8 cellular contexts compared by ENCODE assay signal in genomic region chr1:84297546-84298244, GRCh38. TPM values are rescaled to one million over a fixed set of nuclear protein-coding genes. Genes with fewer than 3 reads are reported as not detected.
DNase-seq lines count a peak whose midpoint lies in the region; ATAC-seq, FAIRE-seq and TF ChIP-seq lines count a peak whose summit lies in the region.

No MANE protein-coding gene starts in this region.

- FAIRE-seq in kidney (lab: Jason Lieb, UNC): no peak

- no peaks in the 10 kb centered on the region for H3K36me3 ChIP-seq in kidney (ENCODE audit: control insufficient read depth in 1 of 2, insufficient read depth in 2 of 2, low read length in 2 of 2)
- no peaks in the 10 kb centered on the region for H3K36me3 ChIP-seq in testis (ENCODE audit: low read depth, missing control alignments)

- intact Hi-C loops in activated CD4-positive, alpha-beta T cell treated with anti-CD3 and anti-CD28 coated beads for 36 hours (cut with DNase I, micrococcal nuclease): loop anchor here in 1 of 2 experiments (1.0 to 5.0 kb wide), 4 partner anchors 153 to 393 kb away; partner anchors contain the start of genes GNG5, PRKACB, SPATA1 and SSX2IP
- intact Hi-C loops in kidney (cut with DNase I): no loop called here
- intact Hi-C loops in testis (cut with DNase I; ENCODE audit: low total_unique reads): no loop called here

- peaks cover 0 to 2% of the 10 kb centered on the region in 2 donors for H3K9me3 ChIP-seq in kidney (ENCODE audit: control insufficient read depth in 1 of 2, low read length in 2 of 2)
- no peaks in the 10 kb centered on the region for H3K9me3 ChIP-seq in testis

- WGBS in testis, 2 donors: 56 to 57% methylated on average over 10 of the region's 10 CpGs

- peaks cover 1% of the 10 kb centered on the region for H3K9me3 Mint-ChIP-seq in activated CD4-positive, alpha-beta T cell treated with anti-CD3 and anti-CD28 coated beads for 36 hours (ENCODE audit: low read depth)
- H3K9me3 Mint-ChIP-seq in activated CD4-positive, alpha-beta memory T cell treated with anti-CD3 and anti-CD28 coated beads, Interleukin-2, amount 10 ng/mL, durations not matched to agents 7 days and 5 days: no peaks in the 10 kb centered on the region

- H3K27ac ChIP-seq in kidney (ENCODE audit: low read depth in 2 of 2, low read length in 2 of 2): no peak overlapping the region
- H3K27ac ChIP-seq in testis: no peak overlapping the region

- TF ChIP-seq CTCF in kidney (IDR thresholded peaks at IDR 0.05; ENCODE audit: borderline replicate concordance, extremely low read depth, insufficient read depth) (no peak), testis (IDR thresholded peaks at IDR 0.05) (no peak)

- H3K4me3 ChIP-seq in kidney (ENCODE audit: low read length in 2 of 2): peak overlapping the region; percentile 65 to 86
- peak overlapping the region; percentile 74 to 79 for H3K4me3 ChIP-seq in testis

- H3K27ac Mint-ChIP-seq in activated CD4-positive, alpha-beta T cell treated with anti-CD3 and anti-CD28 coated beads for 36 hours: peak overlapping the region; percentile 11
- no peak overlapping the region for H3K27ac Mint-ChIP-seq in activated CD4-positive, alpha-beta memory T cell treated with anti-CD3 and anti-CD28 coated beads, Interleukin-2, amount 10 ng/mL, durations not matched to agents 7 days and 5 days

- H3K36me3 Mint-ChIP-seq in activated CD4-positive, alpha-beta T cell treated with anti-CD3 and anti-CD28 coated beads for 36 hours (ENCODE audit: low read depth): no peaks in the 10 kb centered on the region
- H3K36me3 Mint-ChIP-seq in activated CD4-positive, alpha-beta memory T cell treated with anti-CD3 and anti-CD28 coated beads, Interleukin-2, amount 10 ng/mL, durations not matched to agents 7 days and 5 days (ENCODE audit: low read depth): no peaks in the 10 kb centered on the region

- H3K4me1 ChIP-seq in kidney (ENCODE audit: control insufficient read depth in 1 of 2, insufficient read depth in 1 of 2, low read depth in 1 of 2, low read length in 2 of 2) (peaks cover 0 to 14% of the 10 kb centered on the region in 2 donors), testis (peaks cover 29% of the 10 kb centered on the region)

- ATAC-seq in activated CD4-positive, alpha-beta T cell treated with anti-CD3 and anti-CD28 coated beads for 36 hours: no peak
- ATAC-seq in HG02840 (IDR thresholded peaks at IDR 0.05; ENCODE audit: low FRiP score, unreplicated experiment): no peak

- peaks cover 6% of the 10 kb centered on the region for H3K27me3 Mint-ChIP-seq in activated CD4-positive, alpha-beta T cell treated with anti-CD3 and anti-CD28 coated beads for 36 hours
- H3K27me3 Mint-ChIP-seq in activated CD4-positive, alpha-beta memory T cell treated with anti-CD3 and anti-CD28 coated beads, Interleukin-2, amount 10 ng/mL, durations not matched to agents 7 days and 5 days: peaks cover 29% of the 10 kb centered on the region

- H3K9ac ChIP-seq in kidney (ENCODE audit: low read length in 2 of 2): peak overlapping the region; percentile 32 to 80

- POLR2A ChIA-PET in activated CD4-positive, alpha-beta T cell treated with anti-CD3 and anti-CD28 coated beads for 36 hours (lab: Charles Lee): interaction anchor here (0.6 kb wide), 1 partner anchor 635 kb away, joined by 3 read pairs; no protein-coding TSS in a partner anchor
- POLR2A ChIA-PET in activated CD4-positive, alpha-beta memory T cell treated with anti-CD3 and anti-CD28 coated beads, Interleukin-2, amount 10 ng/mL, durations not matched to agents 7 days and 5 days (lab: Charles Lee): interaction anchor here (1.2 to 3.2 kb wide), 4 partner anchors 8 to 276 kb away, joined by 3 to 24 read pairs (median 4); partner anchors contain the start of genes CTBS and PRKACB

- H3K4me3 Mint-ChIP-seq in activated CD4-positive, alpha-beta T cell treated with anti-CD3 and anti-CD28 coated beads for 36 hours: peak overlapping the region; percentile 78
- H3K4me3 Mint-ChIP-seq in activated CD4-positive, alpha-beta memory T cell treated with anti-CD3 and anti-CD28 coated beads, Interleukin-2, amount 10 ng/mL, durations not matched to agents 7 days and 5 days: peak overlapping the region; percentile 75

- no peak for TF ChIP-seq POLR2A in testis (IDR thresholded peaks at IDR 0.05)

- H3K27me3 ChIP-seq in testis: no peaks in the 10 kb centered on the region

- CTCF ChIA-PET in activated CD4-positive, alpha-beta T cell treated with anti-CD3 and anti-CD28 coated beads for 36 hours (lab: Charles Lee): interaction anchor here (1.1 to 2.2 kb wide), 4 partner anchors 8 to 156 kb away, joined by 3 to 6 read pairs (median 4); no protein-coding TSS in a partner anchor
- CTCF ChIA-PET in activated CD4-positive, alpha-beta memory T cell treated with anti-CD3 and anti-CD28 coated beads, Interleukin-2, amount 10 ng/mL, durations not matched to agents 7 days and 5 days (lab: Charles Lee): interaction anchor here (1.1 to 1.3 kb wide), 2 partner anchors 153 to 156 kb away, joined by 3 to 5 read pairs; partner anchors contain the start of gene PRKACB

- H3K4me1 Mint-ChIP-seq in activated CD4-positive, alpha-beta T cell treated with anti-CD3 and anti-CD28 coated beads for 36 hours: peaks cover 27% of the 10 kb centered on the region
- peaks cover 21% of the 10 kb centered on the region for H3K4me1 Mint-ChIP-seq in activated CD4-positive, alpha-beta memory T cell treated with anti-CD3 and anti-CD28 coated beads, Interleukin-2, amount 10 ng/mL, durations not matched to agents 7 days and 5 days

- no peak for DNase-seq in activated CD4-positive, alpha-beta T cell treated with anti-CD3 and anti-CD28 coated beads for 36 hours
- no peak for DNase-seq in activated CD4-positive, alpha-beta T cell treated with anti-CD3 and anti-CD28 coated beads, Interleukin-2, amount 50 U/mL, for 1 hour
- DNase-seq in activated CD4-positive, alpha-beta memory T cell treated with anti-CD3 and anti-CD28 coated beads, Interleukin-2, amount 10 ng/mL, durations not matched to agents 7 days and 5 days: no peak
- DNase-seq in kidney (no peak), testis (no peak), COLO829 (ENCODE audit: low spot score) (no peak)
- DNase-seq in stimulated activated naive CD4-positive, alpha-beta T cell treated with Interleukin-2 at 50 U/mL for 16 hours (lab: John Stamatoyannopoulos, UW): no peak

RNA-seq across cellular contexts. Expression of gene SAMD13, which starts 3.8 kb away (rescaled TPM):
- 1 to 10 TPM; 1.0 to 1.2 TPM for total RNA-seq in activated CD4-positive, alpha-beta T cell treated with anti-CD3 and anti-CD28 coated beads for 36 hours
- total RNA-seq in activated CD4-positive, alpha-beta memory T cell treated with anti-CD3 and anti-CD28 coated beads, Interleukin-2, amount 10 ng/mL, durations not matched to agents 7 days and 5 days: under 1 TPM in 1 of 2 experiments, not detected in 1; 0.28 TPM
- total RNA-seq in kidney (4.5 TPM), testis (1 to 10 TPM; 6.1 to 6.6 TPM)
- polyA plus RNA-seq in kidney (ENCODE audit: insufficient read depth, low read depth, low replicate concordance) (2.9 TPM), testis (ENCODE audit: insufficient read depth, low read depth, low replicate concordance) (31.9 TPM)
